ENCODE assay signal across 3 cellular contexts in genomic region chr2:58635801-58636375, GRCh38.
TF ChIP-seq lines count a peak whose summit lies in the region.

No MANE protein-coding gene starts in this region.

TF ChIP-seq in HEK293, 187 proteins besides CTCF, POLR2A, EP300 and RAD21 (continued from another document):
- TF ChIP-seq WT1 (tag by site-specific recombination; IDR thresholded peaks at IDR 0.05) (peak; percentile 98), INSM2 (tag by site-specific recombination; IDR thresholded peaks at IDR 0.05) (no peak), SCRT1 (tag by site-specific recombination; IDR thresholded peaks at IDR 0.05; ENCODE audit: borderline replicate concordance) (no peak), ZNF146 (tag by site-specific recombination; IDR thresholded peaks at IDR 0.05) (no peak), ZBTB44 (tag by site-specific recombination; IDR thresholded peaks at IDR 0.05) (0 out of 2 replicates have a peak, but pooled peaks have one; percentile 24), ZNF624 (tag by site-specific recombination; IDR thresholded peaks at IDR 0.05) (no peak), ZNF19 (tag by site-specific recombination; IDR thresholded peaks at IDR 0.05; ENCODE audit: low read depth) (no peak), ZNF112 (tag by site-specific recombination; IDR thresholded peaks at IDR 0.05) (no peak), ZNF48 (tag by site-specific recombination; IDR thresholded peaks at IDR 0.05) (no peak), ZNF514 (tag by site-specific recombination; IDR thresholded peaks at IDR 0.05) (no peak), GLIS1 (tag by site-specific recombination; IDR thresholded peaks at IDR 0.05) (peak; percentile 29)
TF ChIP-seq in HEK293: peak in this region for 3.

TF ChIP-seq in H1, 55 proteins besides CTCF, POLR2A, EP300 and RAD21 (continued from another document):
- TF ChIP-seq TAF7 (optimal IDR thresholded peaks at IDR 0.05; ENCODE audit: borderline replicate concordance, low read depth, low read length) (no peak), GTF2F1 (IDR thresholded peaks at IDR 0.05; ENCODE audit: borderline replicate concordance, low read depth, low read length) (no peak), JUND (IDR thresholded peaks at IDR 0.05; ENCODE audit: low read length) (no peak), EGR1 (IDR thresholded peaks at IDR 0.05; ENCODE audit: borderline replicate concordance, low read depth, low read length) (no peak), SAP30 (IDR thresholded peaks at IDR 0.05; ENCODE audit: insufficient read depth, insufficient replicate concordance, low read length) (no peak)

TF ChIP-seq in GM12891, 5 proteins besides CTCF, POLR2A, EP300 and RAD21 (continued from another document):
- TF ChIP-seq SPI1 (IDR thresholded peaks at IDR 0.05; ENCODE audit: low read depth, low read length) (no peak), PAX5 (IDR thresholded peaks at IDR 0.05; ENCODE audit: insufficient read depth, low read length, severe bottlenecking) (no peak), POU2F2 (IDR thresholded peaks at IDR 0.05; ENCODE audit: low read depth, low read length) (no peak)
